28 cellular contexts compared by ENCODE assay signal in the genomic region with DNA sequence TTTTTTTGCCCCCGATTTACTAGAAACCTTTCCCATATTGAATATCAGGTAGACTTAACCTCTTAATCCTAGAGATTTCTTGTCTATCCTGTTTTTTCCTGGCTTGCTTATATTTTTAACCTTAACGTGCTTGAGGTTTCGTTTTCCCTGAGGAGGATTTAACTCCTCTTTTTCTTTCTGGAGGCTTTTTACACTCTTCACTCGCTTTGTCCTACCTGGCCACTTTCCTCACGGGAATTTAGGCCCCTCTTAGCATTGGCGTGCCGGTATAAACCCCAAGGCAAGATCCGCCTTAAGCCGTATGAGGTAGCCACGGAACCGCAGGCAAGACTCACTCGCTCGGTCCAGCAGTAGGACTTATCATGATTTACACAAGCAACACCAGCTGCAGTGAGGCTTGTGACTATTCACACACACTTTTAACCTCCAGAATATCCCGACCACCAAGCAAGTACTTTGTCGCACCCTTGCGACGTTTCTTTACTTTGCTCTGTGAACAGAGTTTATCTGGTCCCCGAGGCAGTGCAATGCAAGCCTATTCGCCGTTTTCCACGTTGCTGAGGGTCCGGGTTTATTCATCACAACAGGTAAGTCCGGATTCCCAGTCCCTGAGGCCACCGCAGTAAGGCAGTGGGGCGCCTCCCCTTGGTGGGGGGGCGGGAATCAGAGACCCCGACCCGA. TPM values are rescaled to one million over a fixed set of nuclear protein-coding genes. Genes with fewer than 3 reads are reported as not detected.
"Had no signal": no experiment of that assay in that cellular context is flagged by ENCODE, and none has a peak within 500 bp of the region (broad histone marks: within the 10 kb centered on the region; RNA-seq: fewer than 3 reads in every experiment).

No MANE protein-coding gene starts in this region.

- DNase-seq: activated CD4-positive, alpha-beta memory T cell treated with anti-CD3 and anti-CD28 coated beads for 36 hours; activated CD4-positive, alpha-beta T cell treated with anti-CD3 and anti-CD28 coated beads, Interleukin-2, amount 10 ng/mL, durations not matched to agents 7 days and 5 days; activated CD4-positive, CD25-positive, alpha-beta regulatory T cell; activated CD8-positive, alpha-beta memory T cell treated with anti-CD3 and anti-CD28 coated beads for 24 hours; activated effector memory CD4-positive, alpha-beta T cell treated with anti-CD3 and anti-CD28 coated beads, Interleukin-2, amount 50 U/mL, for 16 hours; activated naive CD4-positive, alpha-beta T cell treated with Interleukin-2 at 50 U/mL for 16 hours; activated T-cell treated with anti-CD3 and anti-CD28 coated beads, Interleukin-2, amount 50 U/mL, for 4 hours; anterior cingulate cortex; central memory CD4-positive, alpha-beta T cell; KBM-7; MV-4-11; NCI-H1092 treated with DMSO at 0.1 percent for 48 hours; NCI-H1417 treated with DMSO at 0.1 percent for 48 hours; NCI-H1694; NCI-H2029; NCI-H2107; NCI-H2171 treated with DMSO at 0.1 percent for 48 hours; NCI-H226; PC-9; SIG-M5; T-helper 17 cell; T-helper 9 cell had no signal

- H3K36me3 Mint-ChIP-seq: activated CD4-positive, alpha-beta memory T cell treated with anti-CD3 and anti-CD28 coated beads for 36 hours; activated naive CD8-positive, alpha-beta T cell had no signal

- H3K27me3 Mint-ChIP-seq: activated naive CD8-positive, alpha-beta T cell had no signal

- H3K27ac Mint-ChIP-seq: activated CD4-positive, alpha-beta memory T cell treated with anti-CD3 and anti-CD28 coated beads for 36 hours; activated CD4-positive, alpha-beta T cell treated with anti-CD3 and anti-CD28 coated beads, Interleukin-2, amount 10 ng/mL, durations not matched to agents 7 days and 5 days; activated naive CD8-positive, alpha-beta T cell; T-helper 17 cell had no signal

- H3K9me3 Mint-ChIP-seq: activated CD4-positive, alpha-beta memory T cell treated with anti-CD3 and anti-CD28 coated beads for 36 hours; activated CD4-positive, alpha-beta T cell treated with anti-CD3 and anti-CD28 coated beads, Interleukin-2, amount 10 ng/mL, durations not matched to agents 7 days and 5 days; activated T-cell treated with anti-CD3 and anti-CD28 coated beads, Interleukin-2, amount 50 U/mL, for 4 hours had no signal

- H3K4me2 ChIP-seq: PC-9 had no signal

- H3K27ac ChIP-seq: PC-9 had no signal

- H3K4me1 Mint-ChIP-seq: activated CD4-positive, alpha-beta T cell treated with anti-CD3 and anti-CD28 coated beads, Interleukin-2, amount 10 ng/mL, durations not matched to agents 7 days and 5 days; T-helper 17 cell had no signal

- FAIRE-seq: bronchial epithelial cell had no signal

- H3K4me3 Mint-ChIP-seq: activated CD4-positive, alpha-beta memory T cell treated with anti-CD3 and anti-CD28 coated beads for 36 hours; activated CD4-positive, alpha-beta T cell treated with anti-CD3 and anti-CD28 coated beads, Interleukin-2, amount 10 ng/mL, durations not matched to agents 7 days and 5 days; activated naive CD8-positive, alpha-beta T cell; activated T-cell treated with anti-CD3 and anti-CD28 coated beads, Interleukin-2, amount 50 U/mL, for 4 hours; T-helper 17 cell had no signal

- ATAC-seq: activated T-cell treated with anti-CD3 and anti-CD28 coated beads, Interleukin-2, amount 50 U/mL, for 4 hours; T-helper 17 cell had no signal

- H3K4me3 ChIP-seq: PC-9 had no signal

- H2AFZ ChIP-seq: PC-9 had no signal

RNA-seq across cellular contexts. Expression of a gene that starts 20.6 kb away (rescaled TPM):
- total RNA-seq: activated CD4-positive, alpha-beta memory T cell treated with anti-CD3 and anti-CD28 coated beads for 36 hours; activated CD4-positive, alpha-beta T cell treated with anti-CD3 and anti-CD28 coated beads, Interleukin-2, amount 10 ng/mL, durations not matched to agents 7 days and 5 days; activated T-cell treated with anti-CD3 and anti-CD28 coated beads, Interleukin-2, amount 50 U/mL, for 4 hours; LHCN-M2; M059J; NCI-H460; RPMI7951; T-helper 17 cell had no signal

RNA-seq across cellular contexts. Expression of a gene that starts 44.5 kb away (rescaled TPM):
- total RNA-seq: bronchial epithelial cell, NCI-H460 had no signal

RNA-seq across cellular contexts. Expression of a gene that starts 55.5 kb away (rescaled TPM):
- total RNA-seq: activated CD4-positive, alpha-beta memory T cell treated with anti-CD3 and anti-CD28 coated beads for 36 hours; activated CD4-positive, alpha-beta T cell treated with anti-CD3 and anti-CD28 coated beads, Interleukin-2, amount 10 ng/mL, durations not matched to agents 7 days and 5 days; activated T-cell treated with anti-CD3 and anti-CD28 coated beads, Interleukin-2, amount 50 U/mL, for 4 hours; bronchial epithelial cell; LHCN-M2; M059J; NCI-H460; PC-9; RPMI7951; T-helper 17 cell had no signal
